ENCODE assay signal across 10 cellular contexts in the genomic region with DNA sequence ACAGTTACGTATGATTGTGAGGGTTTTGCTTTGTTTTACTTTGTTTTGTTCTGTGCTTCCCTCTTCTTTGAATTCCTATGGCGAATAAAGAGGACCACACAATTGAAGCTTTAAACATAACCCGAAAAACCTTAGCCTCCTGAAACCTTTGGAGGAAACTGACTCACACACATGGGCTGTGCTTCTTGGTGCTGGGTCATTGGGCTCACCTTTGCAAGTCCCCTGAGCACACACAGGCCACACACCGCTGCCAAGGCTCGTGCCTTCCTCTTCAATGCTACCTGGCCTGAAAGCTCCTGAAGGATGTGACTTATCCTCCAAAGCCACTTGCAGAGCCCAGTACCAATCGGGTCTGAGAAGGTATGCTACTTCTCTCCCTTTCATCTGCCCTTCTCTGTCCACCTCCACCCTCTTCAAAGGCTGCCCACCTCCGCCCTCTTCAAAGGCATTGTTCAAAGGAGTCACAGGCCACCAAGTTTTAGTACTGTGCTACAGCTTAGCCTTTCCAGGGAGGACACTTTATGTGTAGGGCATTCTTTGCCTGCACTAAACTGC.
A peak's percentile ranks its signal among the peaks of the same experiment; 100 is the strongest.
DNase-seq lines count a peak whose midpoint lies in the region; ATAC-seq and TF ChIP-seq lines count a peak whose summit lies in the region.
"Had no signal": no experiment of that assay in that cellular context is flagged by ENCODE, and none has a peak within 500 bp of the region (broad histone marks: within the 10 kb centered on the region; RNA-seq: fewer than 3 reads in every experiment).

No MANE protein-coding gene starts in this region.

- peaks cover 10% of the 10 kb centered on the region for H3F3A ChIP-seq in GM23338 (replicated peaks; ENCODE audit: low read depth)

- BruUV-seq in Panc1 (replicated peaks; lab: Mats Ljungman, UMichigan) (TSS peak; percentile 73), Caco-2 (replicated peaks; lab: Mats Ljungman, UMichigan) (no TSS peak)

- H3K27ac Mint-ChIP-seq in GM23338 (peak overlapping the region; percentile 89; the same call in 1 of the 2 replicates), Caco-2 (ENCODE audit: unreplicated experiment) (no peak overlapping the region)
- H3K27ac Mint-ChIP-seq in activated T-helper 1 cell treated with anti-CD3 and anti-CD28 coated beads, Interleukin-12 subunit alpha, Interleukin-12 subunit beta, Interleukin-2, Interleukin-4 antibody, amounts not matched to agents 30 ng/mL and 10 ng/mL and 1 ng/mL, durations not matched to agents 14 hours and 24 hours and 36 hours, result no peak overlapping the region

- H3K9me2 ChIP-seq in GM23338 (ENCODE audit: insufficient read depth), result no peaks in the 10 kb centered on the region

- TF ChIP-seq CTCF in GM23338 (conservative IDR thresholded peaks at IDR 0.05; ENCODE audit: low read depth in 2 of 2), result no peak
- no peak for TF ChIP-seq CTCF in Panc1 (IDR thresholded peaks at IDR 0.05)
- no peak for TF ChIP-seq CTCF in Caco-2 (IDR thresholded peaks at IDR 0.05; ENCODE audit: insufficient read depth in 1 of 2, low read depth in 1 of 2, low read length in 1 of 2, severe bottlenecking in 1 of 2, unreplicated experiment in 1 of 2)

- CTCF ChIA-PET in Panc1 (lab: Charles Lee), result no interaction called here
- CTCF ChIA-PET in Caco-2 (lab: Charles Lee), result no interaction called here

- H3K36me3 Mint-ChIP-seq in GM23338 (ENCODE audit: low read depth) (peaks cover 64% of the 10 kb centered on the region), Caco-2 (ENCODE audit: insufficient read depth, unreplicated experiment) (peaks cover 5% of the 10 kb centered on the region)
- peaks cover 30% of the 10 kb centered on the region for H3K36me3 Mint-ChIP-seq in activated T-helper 1 cell treated with anti-CD3 and anti-CD28 coated beads, Interleukin-12 subunit alpha, Interleukin-12 subunit beta, Interleukin-2, Interleukin-4 antibody, amounts not matched to agents 30 ng/mL and 10 ng/mL and 1 ng/mL, durations not matched to agents 14 hours and 24 hours and 36 hours (ENCODE audit: low read depth)

- H3K9me3 Mint-ChIP-seq in GM23338, result peaks cover 2% of the 10 kb centered on the region; the same call in 1 of the 3 replicates
- peaks cover 7% of the 10 kb centered on the region for H3K9me3 Mint-ChIP-seq in activated T-helper 1 cell treated with anti-CD3 and anti-CD28 coated beads, Interleukin-12 subunit alpha, Interleukin-12 subunit beta, Interleukin-2, Interleukin-4 antibody, amounts not matched to agents 30 ng/mL and 10 ng/mL and 1 ng/mL, durations not matched to agents 14 hours and 24 hours and 36 hours
- H3K9me3 Mint-ChIP-seq in Caco-2 (ENCODE audit: unreplicated experiment), result no peaks in the 10 kb centered on the region

- H3K4me1 ChIP-seq in GM23338 (ENCODE audit: insufficient read depth), result peaks cover 54% of the 10 kb centered on the region
- no peaks in the 10 kb centered on the region for H3K4me1 ChIP-seq in Panc1 (ENCODE audit: control insufficient read depth, insufficient read depth, low read length)
- peaks cover 13% of the 10 kb centered on the region for H3K4me1 ChIP-seq in right cardiac atrium (ENCODE audit: control insufficient read depth, insufficient read depth, low read length)
- peaks cover 43% of the 10 kb centered on the region for H3K4me1 ChIP-seq in skeletal muscle satellite cell (ENCODE audit: control insufficient read depth, insufficient read depth, low read length)
- no peaks in the 10 kb centered on the region for H3K4me1 ChIP-seq in Caco-2

- no peaks in the 10 kb centered on the region; the same call in 1 of the 2 replicates for H4K20me1 ChIP-seq in GM23338 (replicated peaks; ENCODE audit: insufficient read depth)

- H3K4me3 Mint-ChIP-seq in GM23338 (no peak overlapping the region), Caco-2 (ENCODE audit: unreplicated experiment) (no peak overlapping the region)
- H3K4me3 Mint-ChIP-seq in activated T-helper 1 cell treated with anti-CD3 and anti-CD28 coated beads, Interleukin-12 subunit alpha, Interleukin-12 subunit beta, Interleukin-2, Interleukin-4 antibody, amounts not matched to agents 30 ng/mL and 10 ng/mL and 1 ng/mL, durations not matched to agents 14 hours and 24 hours and 36 hours, result no peak overlapping the region

- POLR2A ChIA-PET in Panc1 (lab: Charles Lee), result no interaction called here
- POLR2A ChIA-PET in Caco-2 (lab: Charles Lee), result no interaction called here

- H3K4me1 Mint-ChIP-seq in GM23338, result peaks cover 68% of the 10 kb centered on the region
- peaks cover 52% of the 10 kb centered on the region for H3K4me1 Mint-ChIP-seq in activated T-helper 1 cell treated with anti-CD3 and anti-CD28 coated beads, Interleukin-12 subunit alpha, Interleukin-12 subunit beta, Interleukin-2, Interleukin-4 antibody, amounts not matched to agents 30 ng/mL and 10 ng/mL and 1 ng/mL, durations not matched to agents 14 hours and 24 hours and 36 hours (ENCODE audit: low read depth)
- H3K4me1 Mint-ChIP-seq in Caco-2 (ENCODE audit: low read depth, unreplicated experiment), result peaks cover 6% of the 10 kb centered on the region

- H3K9ac ChIP-seq in skeletal muscle satellite cell (ENCODE audit: low read depth, low read length), result peak overlapping the region; percentile 82

- H3K79me2 ChIP-seq in GM23338 (replicated peaks; ENCODE audit: insufficient read depth), result peaks cover 96% of the 10 kb centered on the region

- H3K27ac ChIP-seq in GM23338 (ENCODE audit: low read depth), result no peak overlapping the region; the same call in 1 of the 2 replicates
- no peak overlapping the region for H3K27ac ChIP-seq in Panc1 (ENCODE audit: low read length)
- peak overlapping the region; percentile 78 for H3K27ac ChIP-seq in right cardiac atrium (ENCODE audit: low read length)
- H3K27ac ChIP-seq: RWPE1 had no signal

- DNase-seq in GM23338 (ENCODE audit: low spot score) (no peak), Panc1 (ENCODE audit: low read depth, low spot score) (no peak), right cardiac atrium (no peak), Caco-2 (no peak)
- no peak for DNase-seq in activated T-helper 1 cell treated with anti-CD3 and anti-CD28 coated beads, Interleukin-12 subunit alpha, Interleukin-12 subunit beta, Interleukin-2, Interleukin-4 antibody, amounts not matched to agents 30 ng/mL and 10 ng/mL and 1 ng/mL, durations not matched to agents 14 hours and 24 hours and 36 hours (ENCODE audit: low spot score)
- DNase-seq: NCI-H2081 treated with DMSO at 0.1 percent for 48 hours had no signal

- ATAC-seq in GM23338 (no peak), Panc1 (no peak), right cardiac atrium (no peak), GM21515 (IDR thresholded peaks at IDR 0.05; ENCODE audit: unreplicated experiment) (no peak), GM19467 (IDR thresholded peaks at IDR 0.05; ENCODE audit: unreplicated experiment) (no peak)

- 90% methylated on average over 7 of the region's 7 CpGs for WGBS in right cardiac atrium

- H3K27me3 Mint-ChIP-seq in GM23338 (ENCODE audit: insufficient read depth, low read depth, poor library complexity) (peaks cover 17% of the 10 kb centered on the region), Caco-2 (ENCODE audit: insufficient read depth, unreplicated experiment) (no peaks in the 10 kb centered on the region)
- H3K27me3 Mint-ChIP-seq in activated T-helper 1 cell treated with anti-CD3 and anti-CD28 coated beads, Interleukin-12 subunit alpha, Interleukin-12 subunit beta, Interleukin-2, Interleukin-4 antibody, amounts not matched to agents 30 ng/mL and 10 ng/mL and 1 ng/mL, durations not matched to agents 14 hours and 24 hours and 36 hours (ENCODE audit: insufficient read depth), result no peaks in the 10 kb centered on the region

- intact Hi-C loops in Panc1 (cut with micrococcal nuclease; ENCODE audit: unreplicated experiment), result no loop called here
- intact Hi-C loops in right cardiac atrium (cut with DNase I), result no loop called here
- intact Hi-C loops in activated T-helper 1 cell treated with anti-CD3 and anti-CD28 coated beads, Interleukin-12 subunit alpha, Interleukin-12 subunit beta, Interleukin-2, Interleukin-4 antibody, amounts not matched to agents 30 ng/mL and 10 ng/mL and 1 ng/mL, durations not matched to agents 14 hours and 24 hours and 36 hours (cut with micrococcal nuclease), result loop anchor here (2.0 to 5.0 kb wide), 3 partner anchors 20 to 470 kb away; no protein-coding TSS in a partner anchor
- intact Hi-C loops in Caco-2 (cut with micrococcal nuclease; ENCODE audit: unreplicated experiment), result no loop called here

- H3K4me3 ChIP-seq in GM23338, result no peak overlapping the region
- H3K4me3 ChIP-seq in Panc1 (ENCODE audit: low read depth in 2 of 2, low read length in 2 of 2), result no peak overlapping the region
- H3K4me3 ChIP-seq in right cardiac atrium (ENCODE audit: low read length), result no peak overlapping the region
- H3K4me3 ChIP-seq in skeletal muscle satellite cell (ENCODE audit: low read length), result no peak overlapping the region
- no peak overlapping the region for H3K4me3 ChIP-seq in Caco-2 (ENCODE audit: low read depth, low read length)

- H3K36me3 ChIP-seq in GM23338 (ENCODE audit: insufficient read depth) (no peaks in the 10 kb centered on the region), Panc1 (ENCODE audit: control insufficient read depth, insufficient read depth, low read length) (no peaks in the 10 kb centered on the region), skeletal muscle satellite cell (ENCODE audit: insufficient read depth, low read length) (peaks cover 13% of the 10 kb centered on the region), Caco-2 (ENCODE audit: control insufficient read depth, insufficient read depth, low read length) (0 out of 2 replicates have a peak, but pooled peaks cover 1% of the 10 kb centered on the region)

- H3K4me2 ChIP-seq in GM23338, result no peak overlapping the region
- peak overlapping the region; percentile 82 for H3K4me2 ChIP-seq in skeletal muscle satellite cell (ENCODE audit: low read length)

- H2AFZ ChIP-seq in GM23338, result no peak overlapping the region

- no peaks in the 10 kb centered on the region for H3K9me3 ChIP-seq in Panc1 (ENCODE audit: control insufficient read depth, insufficient read depth, low read depth, low read length)
- no peaks in the 10 kb centered on the region for H3K9me3 ChIP-seq in right cardiac atrium (ENCODE audit: control insufficient read depth, low read length)
- no peaks in the 10 kb centered on the region for H3K9me3 ChIP-seq in skeletal muscle satellite cell (replicated peaks; ENCODE audit: low read length)
- H3K9me3 ChIP-seq in Caco-2, result no peaks in the 10 kb centered on the region

- in situ Hi-C loops in Panc1 (cut with HindIII; ENCODE audit: low pct_unique_long_range_greater_than_20kb, low sequenced_read_pairs), result no loop called here

- H3K27me3 ChIP-seq in GM23338 (ENCODE audit: insufficient read depth) (no peaks in the 10 kb centered on the region), Panc1 (ENCODE audit: control insufficient read depth, insufficient read depth, low read length) (no peaks in the 10 kb centered on the region), right cardiac atrium (ENCODE audit: control insufficient read depth, insufficient read depth) (no peaks in the 10 kb centered on the region), skeletal muscle satellite cell (ENCODE audit: control insufficient read depth, insufficient read depth, low read length) (no peaks in the 10 kb centered on the region), Caco-2 (replicated peaks; ENCODE audit: control insufficient read depth, insufficient read depth, low read length) (no peaks in the 10 kb centered on the region)

TF ChIP-seq in GM23338, 12 proteins besides CTCF, POLR2A, EP300 and RAD21:
- TF ChIP-seq ZNF331 (CRISPR knock-in tag; IDR thresholded peaks at IDR 0.05; ENCODE audit: low read depth) (peak; percentile 72), ZNF114 (CRISPR knock-in tag; IDR thresholded peaks at IDR 0.05) (no peak)
